20 cellular contexts compared by ENCODE assay signal in genomic region chr6:31881136-31881859, GRCh38. TPM values are rescaled to one million over a fixed set of nuclear protein-coding genes. Genes with fewer than 3 reads are reported as not detected.
DNase-seq lines count a peak whose midpoint lies in the region; ATAC-seq, FAIRE-seq and TF ChIP-seq lines count a peak whose summit lies in the region.
"Had no signal": no experiment of that assay in that cellular context is flagged by ENCODE, and none has a peak within 500 bp of the region (broad histone marks: within the 10 kb centered on the region; RNA-seq: fewer than 3 reads in every experiment).

No MANE protein-coding gene starts in this region.

- H3K27me3 ChIP-seq in right cardiac atrium (ENCODE audit: control insufficient read depth, insufficient read depth) (no peaks in the 10 kb centered on the region), right atrium auricular region (no peaks in the 10 kb centered on the region), astrocyte (ENCODE audit: insufficient read depth, low read length) (no peaks in the 10 kb centered on the region), tibial artery (no peaks in the 10 kb centered on the region)

- no peak overlapping the region for H3K4me2 ChIP-seq in astrocyte (ENCODE audit: low read length)

- no peaks in the 10 kb centered on the region for H3K79me2 ChIP-seq in astrocyte (ENCODE audit: insufficient read depth, low read length)

- 80% methylated on average over 9 of the region's 9 CpGs for WGBS in right cardiac atrium

- TF ChIP-seq CTCF in right atrium auricular region (IDR thresholded peaks at IDR 0.05) (no peak), astrocyte (IDR thresholded peaks at IDR 0.05; ENCODE audit: insufficient read depth, low read depth, low read length) (no peak), nephron progenitor cell (IDR thresholded peaks at IDR 0.05) (no peak), tibial artery (IDR thresholded peaks at IDR 0.05) (no peak)

- H3K9me3 ChIP-seq in right cardiac atrium (ENCODE audit: control insufficient read depth, low read length) = no peaks in the 10 kb centered on the region
- H3K9me3 ChIP-seq in right atrium auricular region = no peaks in the 10 kb centered on the region
- H3K9me3 ChIP-seq in astrocyte (ENCODE audit: insufficient read depth, low read depth, low read length) = no peaks in the 10 kb centered on the region
- no peaks in the 10 kb centered on the region for H3K9me3 ChIP-seq in tibial artery

- H3K4me1 ChIP-seq in right cardiac atrium (ENCODE audit: control insufficient read depth, insufficient read depth, low read length) (no peaks in the 10 kb centered on the region), right atrium auricular region (no peaks in the 10 kb centered on the region), astrocyte (ENCODE audit: insufficient read depth, low read length) (peaks cover 4% of the 10 kb centered on the region), tibial artery (no peaks in the 10 kb centered on the region)

- peaks cover 6% of the 10 kb centered on the region for H3K4me1 Mint-ChIP-seq in astrocyte (ENCODE audit: low read depth, unreplicated experiment)
- peaks cover 25% of the 10 kb centered on the region for H3K4me1 Mint-ChIP-seq in nephron progenitor cell

- H3K36me3 ChIP-seq in right atrium auricular region (peaks cover 52% of the 10 kb centered on the region), astrocyte (ENCODE audit: insufficient read depth, low read length) (peaks cover 25% of the 10 kb centered on the region), tibial artery (peaks cover 54 to 69% (median 58%) of the 10 kb centered on the region in 3 donors)

- H3K27ac ChIP-seq in right cardiac atrium (ENCODE audit: low read length) (no peak overlapping the region), right atrium auricular region (no peak overlapping the region), astrocyte (ENCODE audit: low read depth, low read length) (no peak overlapping the region), tibial artery (no peak overlapping the region)

- H3K4me3 ChIP-seq in right cardiac atrium (ENCODE audit: low read length) (no peak overlapping the region), right atrium auricular region (no peak overlapping the region), astrocyte (ENCODE audit: insufficient read depth, low read depth, low read length) (no peak overlapping the region), tibial artery (no peak overlapping the region)

- no peak overlapping the region for H3K9ac ChIP-seq in astrocyte (ENCODE audit: low read length)

- ATAC-seq in right cardiac atrium (no peak), GM18870 (IDR thresholded peaks at IDR 0.05; ENCODE audit: unreplicated experiment) (no peak), HG03095 (IDR thresholded peaks at IDR 0.05; ENCODE audit: unreplicated experiment) (no peak)

- H3K27ac Mint-ChIP-seq in astrocyte (ENCODE audit: unreplicated experiment) (peak overlapping the region; percentile 80), nephron progenitor cell (peak overlapping the region; percentile 70)

- H3K4me3 Mint-ChIP-seq in astrocyte (ENCODE audit: unreplicated experiment) (no peak overlapping the region), nephron progenitor cell (no peak overlapping the region)

- no peak for FAIRE-seq in astrocyte (lab: Jason Lieb, UNC)
- FAIRE-seq: GM19239, H54 had no signal

- H3K36me3 Mint-ChIP-seq in astrocyte (ENCODE audit: low read depth, unreplicated experiment) (peaks cover 30% of the 10 kb centered on the region), nephron progenitor cell (ENCODE audit: low read depth) (peaks cover 58% of the 10 kb centered on the region)

- no peaks in the 10 kb centered on the region for H3K9me3 Mint-ChIP-seq in astrocyte (ENCODE audit: unreplicated experiment)
- H3K9me3 Mint-ChIP-seq in nephron progenitor cell = no peaks in the 10 kb centered on the region

- H4K20me1 ChIP-seq in astrocyte (ENCODE audit: insufficient read depth, low read length) = peaks cover 7% of the 10 kb centered on the region

- H3K27me3 Mint-ChIP-seq in astrocyte (ENCODE audit: low read depth, unreplicated experiment) (peaks cover 1% of the 10 kb centered on the region), nephron progenitor cell (ENCODE audit: low read depth, poor library complexity) (no peaks in the 10 kb centered on the region)

- H2AFZ ChIP-seq in astrocyte (ENCODE audit: low read depth, low read length) = no peak overlapping the region

- DNase-seq in right cardiac atrium = peak in 2 of 3 donors; percentile 29 to 31
- DNase-seq in right atrium auricular region (ENCODE audit: low spot score) = no peak
- no peak for DNase-seq in astrocyte (ENCODE audit: low read depth)
- no peak for DNase-seq in nephron progenitor cell
- no peak for DNase-seq in tibial artery
- no peak for DNase-seq in DMS153 (lab: John Stamatoyannopoulos, UW)
- DNase-seq: C1 segment of cervical spinal cord; NCI-H1105; NCI-H1694 treated with DMSO at 0.1 percent for 48 hours; NCI-H345; NCI-H69; NK-92 treated with Interleukin-12 subunit alpha and Interleukin-12 subunit beta, amount 100 ng/mL, for 24 hours; OCI-M1 had no signal

- intact Hi-C loops in right cardiac atrium (cut with DNase I) = no loop called here
- intact Hi-C loops in tibial artery (cut with DNase I; ENCODE audit: low total_unique reads) = no loop called here

RNA-seq across cellular contexts. Expression of gene SLC44A4, which starts 2.5 kb away (rescaled TPM):
- total RNA-seq in right cardiac atrium (not detected), right atrium auricular region (not detected), astrocyte (0.23 and 0.29 TPM in 2 replicates)
- 0.05 TPM for polyA plus RNA-seq in right cardiac atrium
- total RNA-seq: A673, LHCN-M2, RPMI7951 had no signal

RNA-seq across cellular contexts. Expression of gene EHMT2, which starts 16.2 kb away (rescaled TPM):
- 10 to 100 TPM; 13.5 to 24.0 (median 20.0) TPM for total RNA-seq in right cardiac atrium
- 15.7 TPM for polyA plus RNA-seq in right cardiac atrium
- 10 to 100 TPM; 10.5 to 19.1 TPM for total RNA-seq in right atrium auricular region
- total RNA-seq in astrocyte = 32.6 and 35.8 TPM in 2 replicates

RNA-seq across cellular contexts. Expression of gene NEU1, which starts 18.7 kb away (rescaled TPM):
- total RNA-seq in right cardiac atrium = 10 to 100 TPM; 18.5 to 28.2 (median 22.7) TPM
- 26.0 TPM for polyA plus RNA-seq in right cardiac atrium
- total RNA-seq in right atrium auricular region = 10 to 100 TPM; 28.0 to 37.7 TPM
- total RNA-seq in astrocyte = 45.0 and 47.3 TPM in 2 replicates

RNA-seq across cellular contexts. Expression of gene ZBTB12, which starts 20.6 kb away (rescaled TPM):
- 1 to 10 TPM; 1.6 to 5.0 (median 3.4) TPM for total RNA-seq in right cardiac atrium
- polyA plus RNA-seq in right cardiac atrium = 2.4 TPM
- under 1 TPM; 0.47 to 0.52 TPM for total RNA-seq in right atrium auricular region
- 3.7 and 4.6 TPM in 2 replicates for total RNA-seq in astrocyte

RNA-seq across cellular contexts. Expression of gene C2, which starts 46.2 kb away (rescaled TPM):
- total RNA-seq in right cardiac atrium = 10 to 100 TPM; 10.9 to 19.8 (median 12.0) TPM
- polyA plus RNA-seq in right cardiac atrium = 3.0 TPM
- total RNA-seq in right atrium auricular region = 10 to 100 TPM in 1 of 2 donors, 1 to 10 TPM in 1; 3.5 to 19.9 TPM
- total RNA-seq in astrocyte = 0.20 and 0.43 TPM in 2 replicates
- total RNA-seq: RPMI7951 had no signal

Comparison
In these comparisons a context has a peak if more than half of its experiments do, and no peak if none do; other contexts are left out.
1. DNase-seq: peak in right cardiac atrium (2 of 3); none in right atrium auricular region (single experiment), astrocyte (single experiment), nephron progenitor cell (single experiment), tibial artery (0 of 2) and DMS153 (single experiment).